ENCODE assay signal across 8 cellular contexts in genomic region chr1:113940365-113941244, GRCh38.
DNase-seq lines count a peak whose midpoint lies in the region; ATAC-seq and TF ChIP-seq lines count a peak whose summit lies in the region.

No MANE protein-coding gene starts in this region.

- DNase-seq in activated T-helper 1 cell treated with Interleukin-2 at 50 U/mL for 16 hours (ENCODE audit: low read depth), result peak; percentile 7
- DNase-seq in stimulated activated CD4-positive, alpha-beta T cell treated with anti-CD3 and anti-CD28 coated beads, Interleukin-15, amount 100 ng/mL, for 24 hours, result peak; percentile 56
- no peak for DNase-seq in D341Med (ENCODE audit: low spot score)

- H3K4me3 ChIP-seq in KMS-11 (IDR thresholded peaks at IDR 0.05; ENCODE audit: insufficient read depth, low read depth, low read length), result no peak overlapping the region

- H3K4me2 ChIP-seq in KMS-11, result peak overlapping the region; percentile 99

- no peaks in the 10 kb centered on the region for H3K36me3 ChIP-seq in KMS-11 (ENCODE audit: insufficient read depth)

- peaks cover 94% of the 10 kb centered on the region for H3K4me1 ChIP-seq in KMS-11 (ENCODE audit: low read depth, poor library complexity, severe bottlenecking)

- H3K27me3 ChIP-seq in KMS-11 (ENCODE audit: insufficient read depth, low read depth), result no peaks in the 10 kb centered on the region

- peak overlapping the region; percentile 53; the same call in 1 of the 2 replicates for H3K9ac ChIP-seq in KMS-11

- peaks cover 73% of the 10 kb centered on the region for H3K79me2 ChIP-seq in KMS-11 (ENCODE audit: insufficient read depth, low read depth)

- H3K27ac ChIP-seq in KMS-11, result peak overlapping the region; percentile 95

- ATAC-seq in GM19023 (IDR thresholded peaks at IDR 0.05; ENCODE audit: unreplicated experiment) (peak; percentile 86), GM19324 (IDR thresholded peaks at IDR 0.05; ENCODE audit: low FRiP score, unreplicated experiment) (no peak), HG03520 (IDR thresholded peaks at IDR 0.05; ENCODE audit: unreplicated experiment) (no peak), GM19452 (IDR thresholded peaks at IDR 0.05; ENCODE audit: unreplicated experiment) (no peak)

- H4K20me1 ChIP-seq in KMS-11 (ENCODE audit: insufficient read depth), result peaks cover 3% of the 10 kb centered on the region; the same call in 1 of the 2 replicates

- no peak overlapping the region for H2AFZ ChIP-seq in KMS-11 (ENCODE audit: low read depth)

- TF ChIP-seq CTCF in KMS-11 (conservative IDR thresholded peaks at IDR 0.05; ENCODE audit: low read depth, low read length), result no peak
